ENCODE assay signal across 1 cellular context in the genomic region with DNA sequence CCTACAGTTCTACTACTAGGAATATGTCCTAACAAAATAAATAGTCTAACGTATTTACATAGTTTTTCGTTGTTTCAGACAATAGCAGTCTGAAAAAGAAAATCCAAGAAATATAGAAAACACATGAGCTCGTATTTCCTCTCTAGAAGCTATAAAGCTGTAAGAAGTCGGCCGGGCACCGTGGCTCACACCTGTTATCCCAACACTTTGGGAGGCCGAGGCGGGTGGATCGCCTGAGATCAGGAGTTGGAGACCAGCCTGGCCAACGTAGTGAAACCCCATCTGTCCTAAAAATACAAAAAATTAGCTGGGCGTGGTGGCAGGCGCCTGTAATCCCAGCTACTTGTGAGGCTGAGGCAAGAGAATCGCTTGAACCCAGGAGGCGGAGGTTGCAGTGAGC. TPM values are rescaled to one million over a fixed set of nuclear protein-coding genes. Genes with fewer than 3 reads are reported as not detected.
"Had no signal": no experiment of that assay in that cellular context is flagged by ENCODE, and none has a peak within 500 bp of the region (broad histone marks: within the 10 kb centered on the region; RNA-seq: fewer than 3 reads in every experiment).

No MANE protein-coding gene starts in this region.

RNA-seq across cellular contexts. Expression of a gene that starts 6.0 kb away (rescaled TPM):
- total RNA-seq: MCF 10A had no signal
